10 cellular contexts compared by ENCODE assay signal in the genomic region with DNA sequence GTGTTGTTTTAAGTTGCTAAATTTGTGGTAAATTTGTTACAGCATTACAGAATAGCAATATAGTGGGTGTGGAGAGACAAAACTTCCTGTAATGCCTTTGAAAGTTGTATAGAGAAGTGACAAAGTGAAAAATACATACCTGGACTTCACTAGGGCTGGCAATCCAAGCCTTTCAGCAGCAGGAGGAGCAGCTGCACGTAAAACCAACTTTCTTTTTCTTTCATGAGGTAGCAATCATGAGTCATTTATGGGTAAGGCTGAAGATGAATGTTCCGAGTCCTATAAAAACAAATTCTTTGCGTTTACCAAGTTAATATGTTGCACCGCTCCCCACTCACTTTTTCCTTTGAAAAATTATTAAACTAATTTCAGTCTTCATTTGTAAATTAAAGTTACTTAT.
DNase-seq lines count a peak whose midpoint lies in the region; ATAC-seq, FAIRE-seq and TF ChIP-seq lines count a peak whose summit lies in the region.
"Had no signal": no experiment of that assay in that cellular context is flagged by ENCODE, and none has a peak within 500 bp of the region (broad histone marks: within the 10 kb centered on the region; RNA-seq: fewer than 3 reads in every experiment).

No MANE protein-coding gene starts in this region.

- H3K27ac ChIP-seq in suprapubic skin (no peak overlapping the region), prostate gland (no peak overlapping the region)
- H3K27ac ChIP-seq: SK-N-MC had no signal

- no peak overlapping the region for H3K4me3 Mint-ChIP-seq in stimulated activated naive CD8-positive, alpha-beta T cell treated with anti-CD3 and anti-CD28 coated beads, Interleukin-15, amount 100 ng/mL, for 72 hours
- no peak overlapping the region for H3K4me3 Mint-ChIP-seq in activated T-helper 2 cell treated with anti-CD3 and anti-CD28 coated beads, Interferon-gamma antibody, Interleukin-2, Interleukin-4, amounts not matched to agents 10 μg/mL and 5 μg/mL and 100 μg/mL, durations not matched to agents 14 hours and 24 hours and 36 hours (ENCODE audit: low read depth)

- WGBS in suprapubic skin = 31% methylated on average over 4 of the region's 4 CpGs
- WGBS in prostate gland = 18% methylated on average over 4 of the region's 4 CpGs

- no peak overlapping the region for H3K27ac Mint-ChIP-seq in stimulated activated naive CD8-positive, alpha-beta T cell treated with anti-CD3 and anti-CD28 coated beads, Interleukin-15, amount 100 ng/mL, for 72 hours
- H3K27ac Mint-ChIP-seq in activated T-helper 2 cell treated with anti-CD3 and anti-CD28 coated beads, Interferon-gamma antibody, Interleukin-2, Interleukin-4, amounts not matched to agents 10 μg/mL and 5 μg/mL and 100 μg/mL, durations not matched to agents 14 hours and 24 hours and 36 hours = no peak overlapping the region

- H3K9me3 Mint-ChIP-seq in stimulated activated naive CD8-positive, alpha-beta T cell treated with anti-CD3 and anti-CD28 coated beads, Interleukin-15, amount 100 ng/mL, for 72 hours = no peaks in the 10 kb centered on the region
- H3K9me3 Mint-ChIP-seq in activated T-helper 2 cell treated with anti-CD3 and anti-CD28 coated beads, Interferon-gamma antibody, Interleukin-2, Interleukin-4, amounts not matched to agents 10 μg/mL and 5 μg/mL and 100 μg/mL, durations not matched to agents 14 hours and 24 hours and 36 hours = no peaks in the 10 kb centered on the region

- H3K27me3 Mint-ChIP-seq in stimulated activated naive CD8-positive, alpha-beta T cell treated with anti-CD3 and anti-CD28 coated beads, Interleukin-15, amount 100 ng/mL, for 72 hours = no peaks in the 10 kb centered on the region
- peaks cover 9% of the 10 kb centered on the region for H3K27me3 Mint-ChIP-seq in activated T-helper 2 cell treated with anti-CD3 and anti-CD28 coated beads, Interferon-gamma antibody, Interleukin-2, Interleukin-4, amounts not matched to agents 10 μg/mL and 5 μg/mL and 100 μg/mL, durations not matched to agents 14 hours and 24 hours and 36 hours (ENCODE audit: low read depth)

- H3K36me3 ChIP-seq in bronchial epithelial cell (ENCODE audit: control insufficient read depth, insufficient read depth, low read length) (no peaks in the 10 kb centered on the region), suprapubic skin (no peaks in the 10 kb centered on the region), prostate gland (no peaks in the 10 kb centered on the region)

- DNase-seq in stimulated activated naive CD8-positive, alpha-beta T cell treated with anti-CD3 and anti-CD28 coated beads, Interleukin-15, Interleukin-2, amounts not matched to agents 100 U/mL and 50 U/mL, for 24 hours = no peak
- DNase-seq in stimulated activated naive CD8-positive, alpha-beta T cell treated with anti-CD3 and anti-CD28 coated beads, Interleukin-15, amount 100 ng/mL, for 72 hours = no peak
- peak; percentile 80 for DNase-seq in NCI-H460 (ENCODE audit: extremely low read depth, low read depth)
- DNase-seq in bronchial epithelial cell (ENCODE audit: low read depth) = peak; percentile 77
- no peak for DNase-seq in activated T-helper 2 cell treated with anti-CD3 and anti-CD28 coated beads, Interferon-gamma antibody, Interleukin-2, Interleukin-4, amounts not matched to agents 10 μg/mL and 5 μg/mL and 100 μg/mL, durations not matched to agents 14 hours and 24 hours and 36 hours (ENCODE audit: low spot score)
- DNase-seq in suprapubic skin (ENCODE audit: low spot score in 2 of 2) = no peak
- DNase-seq in prostate gland (ENCODE audit: low spot score) = no peak
- DNase-seq: cerebellar nuclear complex had no signal

- H3K36me3 Mint-ChIP-seq in activated T-helper 2 cell treated with anti-CD3 and anti-CD28 coated beads, Interferon-gamma antibody, Interleukin-2, Interleukin-4, amounts not matched to agents 10 μg/mL and 5 μg/mL and 100 μg/mL, durations not matched to agents 14 hours and 24 hours and 36 hours (ENCODE audit: low read depth) = no peaks in the 10 kb centered on the region

- H3K27me3 ChIP-seq in bronchial epithelial cell (ENCODE audit: control insufficient read depth, insufficient read depth, low read length) = no peaks in the 10 kb centered on the region
- H3K27me3 ChIP-seq in suprapubic skin = no peaks in the 10 kb centered on the region
- no peaks in the 10 kb centered on the region for H3K27me3 ChIP-seq in prostate gland (replicated peaks; ENCODE audit: insufficient read depth)

- FAIRE-seq in bronchial epithelial cell (lab: Jason Lieb, UNC) = no peak

- TF ChIP-seq CTCF in bronchial epithelial cell (IDR thresholded peaks at IDR 0.05; ENCODE audit: insufficient read depth, low read length, severe bottlenecking) (peak; percentile 64), suprapubic skin (IDR thresholded peaks at IDR 0.05) (peak in 1 of 2 donors; percentile 23), prostate gland (IDR thresholded peaks at IDR 0.05) (peak in 1 of 4 experiments; percentile 15)

- no peaks in the 10 kb centered on the region for H3K4me1 Mint-ChIP-seq in stimulated activated naive CD8-positive, alpha-beta T cell treated with anti-CD3 and anti-CD28 coated beads, Interleukin-15, amount 100 ng/mL, for 72 hours
- H3K4me1 Mint-ChIP-seq in activated T-helper 2 cell treated with anti-CD3 and anti-CD28 coated beads, Interferon-gamma antibody, Interleukin-2, Interleukin-4, amounts not matched to agents 10 μg/mL and 5 μg/mL and 100 μg/mL, durations not matched to agents 14 hours and 24 hours and 36 hours (ENCODE audit: low read depth) = no peaks in the 10 kb centered on the region

- TF ChIP-seq POLR2A in suprapubic skin (IDR thresholded peaks at IDR 0.05) (no peak), prostate gland (IDR thresholded peaks at IDR 0.05) (no peak)

- no peaks in the 10 kb centered on the region for H3K9me3 ChIP-seq in suprapubic skin
- H3K9me3 ChIP-seq in prostate gland = no peaks in the 10 kb centered on the region

- TF ChIP-seq EP300 in suprapubic skin (IDR thresholded peaks at IDR 0.05) = no peak

- ATAC-seq in stimulated activated naive CD8-positive, alpha-beta T cell treated with anti-CD3 and anti-CD28 coated beads, Interleukin-15, Interleukin-2, amounts not matched to agents 100 U/mL and 50 U/mL, for 24 hours = peak; percentile 55
- no peak for ATAC-seq in stimulated activated naive CD8-positive, alpha-beta T cell treated with anti-CD3 and anti-CD28 coated beads, Interleukin-15, amount 100 ng/mL, for 72 hours
- no peak for ATAC-seq in HG02571 (IDR thresholded peaks at IDR 0.05; ENCODE audit: unreplicated experiment)

- H3K4me1 ChIP-seq in suprapubic skin (no peaks in the 10 kb centered on the region), prostate gland (replicated peaks) (no peaks in the 10 kb centered on the region)

- intact Hi-C loops in activated T-helper 2 cell treated with anti-CD3 and anti-CD28 coated beads, Interferon-gamma antibody, Interleukin-2, Interleukin-4, amounts not matched to agents 10 μg/mL and 5 μg/mL and 100 μg/mL, durations not matched to agents 14 hours and 24 hours and 36 hours (cut with micrococcal nuclease) = no loop called here
- intact Hi-C loops in prostate gland (cut with DNase I) = no loop called here

- no peak overlapping the region for H3K4me3 ChIP-seq in bronchial epithelial cell (ENCODE audit: low read depth, low read length)
- H3K4me3 ChIP-seq in suprapubic skin = no peak overlapping the region
- H3K4me3 ChIP-seq in prostate gland = no peak overlapping the region
- H3K4me3 ChIP-seq: SK-N-MC had no signal

Comparison
In these comparisons a context has a peak if more than half of its experiments do, and no peak if none do; other contexts are left out.
1. DNase-seq: peak in NCI-H460 (single experiment) and bronchial epithelial cell (single experiment); none in stimulated activated naive CD8-positive, alpha-beta T cell treated with anti-CD3 and anti-CD28 coated beads, Interleukin-15, Interleukin-2, amounts not matched to agents 100 U/mL and 50 U/mL, for 24 hours (single experiment), stimulated activated naive CD8-positive, alpha-beta T cell treated with anti-CD3 and anti-CD28 coated beads, Interleukin-15, amount 100 ng/mL, for 72 hours (0 of 2), activated T-helper 2 cell treated with anti-CD3 and anti-CD28 coated beads, Interferon-gamma antibody, Interleukin-2, Interleukin-4, amounts not matched to agents 10 μg/mL and 5 μg/mL and 100 μg/mL, durations not matched to agents 14 hours and 24 hours and 36 hours (single experiment), suprapubic skin (0 of 2) and prostate gland (single experiment).